Comparison of ENCODE assay signal across 14 cellular contexts in the genomic region with DNA sequence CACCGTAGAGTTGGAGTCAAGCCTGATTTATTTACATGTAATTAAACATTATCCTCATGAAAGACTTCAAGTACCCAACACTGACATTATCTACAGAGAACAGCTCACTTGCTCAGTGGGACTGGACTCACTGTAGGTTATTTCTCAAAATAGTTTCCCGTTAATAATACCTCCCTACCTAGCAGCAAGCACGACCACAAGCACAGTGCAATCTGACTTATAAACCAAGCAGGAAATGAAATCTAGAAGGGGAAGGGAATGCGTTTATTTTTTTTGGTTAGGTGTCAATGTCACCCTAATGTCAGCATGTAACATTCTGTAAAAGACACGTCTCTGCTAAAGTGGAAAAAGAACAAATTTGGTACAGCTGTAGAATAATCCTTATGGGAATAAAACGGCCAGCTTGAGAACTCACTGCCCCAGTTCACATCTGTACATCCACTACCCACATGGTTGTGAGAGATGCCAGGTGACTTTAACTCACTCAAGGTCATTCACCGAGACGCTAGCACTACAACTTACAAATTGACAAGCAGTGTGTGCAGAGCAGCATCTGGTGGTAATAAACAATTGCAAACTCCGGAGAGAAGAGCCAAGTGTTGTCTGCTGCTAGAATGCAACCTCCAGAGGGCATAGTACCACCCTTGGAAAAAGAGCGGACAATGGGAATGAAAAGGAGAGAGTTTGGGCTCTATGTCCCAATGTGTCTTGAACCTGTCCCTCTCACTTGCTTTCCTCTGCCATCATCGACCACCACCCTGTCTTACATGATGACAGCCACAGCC.
DNase-seq lines count a peak whose midpoint lies in the region; TF ChIP-seq lines count a peak whose summit lies in the region.
"Had no signal": no experiment of that assay in that cellular context is flagged by ENCODE, and none has a peak within 500 bp of the region (broad histone marks: within the 10 kb centered on the region; RNA-seq: fewer than 3 reads in every experiment).

No MANE protein-coding gene starts in this region.

- H3K27me3 Mint-ChIP-seq in activated naive CD4-positive, alpha-beta T cell treated with anti-CD3 and anti-CD28 coated beads for 36 hours (ENCODE audit: low read depth) = peaks cover 24% of the 10 kb centered on the region

- H3K9me2 ChIP-seq in SU-DHL-6 (replicated peaks; ENCODE audit: insufficient read depth, low read length) = no peaks in the 10 kb centered on the region

- DNase-seq in D341Med (ENCODE audit: low spot score) (peak; percentile 35), H7 (peak; percentile 4), kidney epithelial cell (ENCODE audit: low read depth) (no peak), NCI-H226 (no peak), T1000 (lab: John Stamatoyannopoulos, UW) (no peak)
- DNase-seq in activated naive CD4-positive, alpha-beta T cell treated with anti-CD3 and anti-CD28 coated beads for 36 hours = no peak
- DNase-seq: activated CD8-positive, alpha-beta memory T cell treated with anti-CD3 and anti-CD28 coated beads for 24 hours; activated gamma-delta T cell treated with Interleukin-2 at 50 U/mL for 16 hours; DMS153; mammary epithelial cell had no signal

- H3K9ac ChIP-seq in SU-DHL-6 (ENCODE audit: low read length) = no peak overlapping the region

- no peaks in the 10 kb centered on the region for H3K4me1 Mint-ChIP-seq in activated naive CD4-positive, alpha-beta T cell treated with anti-CD3 and anti-CD28 coated beads for 36 hours (ENCODE audit: low read depth)

- no peak overlapping the region for H3K27ac Mint-ChIP-seq in activated naive CD4-positive, alpha-beta T cell treated with anti-CD3 and anti-CD28 coated beads for 36 hours

- no peaks in the 10 kb centered on the region for H3K9me3 Mint-ChIP-seq in activated naive CD4-positive, alpha-beta T cell treated with anti-CD3 and anti-CD28 coated beads for 36 hours

- H3K27me3 ChIP-seq in H7 (ENCODE audit: control insufficient read depth, insufficient read depth, low read length) (no peaks in the 10 kb centered on the region), SU-DHL-6 (ENCODE audit: low read length) (no peaks in the 10 kb centered on the region), kidney epithelial cell (ENCODE audit: control insufficient read depth, insufficient read depth, low read length) (peaks cover 6% of the 10 kb centered on the region)
- H3K27me3 ChIP-seq: neutrophil had no signal

- no peak overlapping the region for H3K4me3 Mint-ChIP-seq in activated naive CD4-positive, alpha-beta T cell treated with anti-CD3 and anti-CD28 coated beads for 36 hours

- intact Hi-C loops in activated naive CD4-positive, alpha-beta T cell treated with anti-CD3 and anti-CD28 coated beads for 36 hours (cut with micrococcal nuclease) = no loop called here

- no peaks in the 10 kb centered on the region for H3K36me3 ChIP-seq in H7 (replicated peaks; ENCODE audit: control insufficient read depth, insufficient read depth, low read length)
- H3K36me3 ChIP-seq in SU-DHL-6 (ENCODE audit: low read length) = no peaks in the 10 kb centered on the region
- H3K36me3 ChIP-seq in kidney epithelial cell (ENCODE audit: control insufficient read depth, insufficient read depth, low read length) = no peaks in the 10 kb centered on the region
- H3K36me3 ChIP-seq: breast epithelium, neutrophil had no signal

- peak overlapping the region; percentile 14 for H3K4me2 ChIP-seq in SU-DHL-6 (ENCODE audit: low read depth, low read length, poor library complexity, severe bottlenecking)
- H3K4me2 ChIP-seq: smooth muscle cell had no signal

- peak overlapping the region; percentile 57 for H3K27ac ChIP-seq in SU-DHL-6 (ENCODE audit: low read depth, low read length)
- H3K27ac ChIP-seq: breast epithelium, neutrophil had no signal

- H3K79me2 ChIP-seq in SU-DHL-6 (ENCODE audit: insufficient read depth, low read length) = no peaks in the 10 kb centered on the region

- H3K4me3 ChIP-seq in H7 (ENCODE audit: insufficient read depth, low read depth, low read length) = no peak overlapping the region
- no peak overlapping the region for H3K4me3 ChIP-seq in SU-DHL-6 (ENCODE audit: insufficient read depth, low read length, poor library complexity, severe bottlenecking)
- no peak overlapping the region for H3K4me3 ChIP-seq in kidney epithelial cell (ENCODE audit: low read depth, low read length)
- H3K4me3 ChIP-seq: breast epithelium, smooth muscle cell had no signal

- CTCF ChIA-PET in activated naive CD4-positive, alpha-beta T cell treated with anti-CD3 and anti-CD28 coated beads for 36 hours (lab: Charles Lee) = no interaction called here

- no peaks in the 10 kb centered on the region for H3F3A ChIP-seq in SU-DHL-6 (ENCODE audit: insufficient read depth)

- no peaks in the 10 kb centered on the region for H3K9me3 ChIP-seq in SU-DHL-6 (ENCODE audit: insufficient read depth, low read length)
- H3K9me3 ChIP-seq: breast epithelium, neutrophil had no signal

- H3K36me3 Mint-ChIP-seq in activated naive CD4-positive, alpha-beta T cell treated with anti-CD3 and anti-CD28 coated beads for 36 hours (ENCODE audit: low read depth) = no peaks in the 10 kb centered on the region

- H2AFZ ChIP-seq in SU-DHL-6 (ENCODE audit: low read depth, low read length, severe bottlenecking) = no peak overlapping the region

- TF ChIP-seq CTCF in SU-DHL-6 (IDR thresholded peaks at IDR 0.05; ENCODE audit: insufficient read depth, low read length, poor library complexity, severe bottlenecking) = no peak
- peak; percentile 8 for TF ChIP-seq CTCF in kidney epithelial cell (IDR thresholded peaks at IDR 0.05; ENCODE audit: insufficient read depth, low read length, poor library complexity, severe bottlenecking)

- no peaks in the 10 kb centered on the region for H4K20me1 ChIP-seq in SU-DHL-6 (ENCODE audit: low read depth, low read length)

Comparison
In these comparisons a context has a peak if more than half of its experiments do, and no peak if none do; other contexts are left out.
1. DNase-seq: peak in D341Med (single experiment) and H7 (single experiment); none in kidney epithelial cell (single experiment), activated naive CD4-positive, alpha-beta T cell treated with anti-CD3 and anti-CD28 coated beads for 36 hours (single experiment), NCI-H226 (single experiment) and T1000 (single experiment).